In genomic region chr12:64030155-64030554, GRCh38 we compare ENCODE assay signal across 17 cellular contexts.
DNase-seq lines count a peak whose midpoint lies in the region; ATAC-seq and TF ChIP-seq lines count a peak whose summit lies in the region.
"Had no signal": no experiment of that assay in that cellular context is flagged by ENCODE, and none has a peak within 500 bp of the region (broad histone marks: within the 10 kb centered on the region; RNA-seq: fewer than 3 reads in every experiment).

No MANE protein-coding gene starts in this region.

- H3K9ac ChIP-seq in SK-N-SH = no peak overlapping the region
- H3K9ac ChIP-seq: BLaER1 treated with 17β-estradiol and CSF1 and Interleukin-3, amounts not matched to agents 10 nM and 100 nM had no signal

- H2AFZ ChIP-seq in SK-N-SH (ENCODE audit: low read depth) = no peak overlapping the region
- H2AFZ ChIP-seq: GM23338 had no signal

- TF ChIP-seq EP300 in SK-N-SH (IDR thresholded peaks at IDR 0.05; ENCODE audit: borderline replicate concordance in 1 of 2, low read depth in 1 of 2, low read length in 1 of 2) = no peak

- no peaks in the 10 kb centered on the region for H3K9me2 ChIP-seq in SK-N-SH

- ATAC-seq in SK-N-SH treated with all-trans-retinoic acid at 6 μM for 48 hours (no peak), HG03469 (IDR thresholded peaks at IDR 0.05; ENCODE audit: unreplicated experiment) (no peak)
- ATAC-seq: GM12878, GM23338 had no signal

- H3K36me3 ChIP-seq in SK-N-SH (replicated peaks in 1 of 2; ENCODE audit: control insufficient read depth in 1 of 2, insufficient read depth in 2 of 2, low read length in 1 of 2) (peaks cover 2 to 4% of the 10 kb centered on the region in 2 experiments), BE2C (no peaks in the 10 kb centered on the region; the same call in 1 of the 2 replicates)

- H3K27me3 ChIP-seq in SK-N-SH (ENCODE audit: insufficient read depth) (no peaks in the 10 kb centered on the region), BE2C (no peaks in the 10 kb centered on the region)
- H3K27me3 ChIP-seq: BLaER1 treated with 17β-estradiol and CSF1 and Interleukin-3, amounts not matched to agents 10 nM and 100 nM had no signal

- TF ChIP-seq CTCF in SK-N-SH (IDR thresholded peaks at IDR 0.05) = no peak
- no peak for TF ChIP-seq CTCF in BE2C (IDR thresholded peaks at IDR 0.05; ENCODE audit: low read depth, low read length)

- no peak overlapping the region for H3K27ac ChIP-seq in SK-N-SH (ENCODE audit: low read depth in 2 of 2, low read length in 1 of 2)
- H3K27ac ChIP-seq: 22Rv1; BLaER1 treated with 17β-estradiol and CSF1 and Interleukin-3, amounts not matched to agents 10 nM and 100 nM had no signal

- POLR2A ChIA-PET in SK-N-SH (lab: Yijun Ruan, JAX) = no interaction called here

- no peak for TF ChIP-seq RAD21 in SK-N-SH (IDR thresholded peaks at IDR 0.05; ENCODE audit: low read length)

- CTCF ChIA-PET in SK-N-SH (lab: Yijun Ruan, JAX) = no interaction called here

- no peaks in the 10 kb centered on the region for H3K79me2 ChIP-seq in SK-N-SH (ENCODE audit: insufficient read depth)

- DNase-seq in SK-N-SH (no peak), amniotic epithelial cell (ENCODE audit: low read depth) (peak; percentile 17), iris pigment epithelial cell (ENCODE audit: low read depth) (peak; percentile 59), BE2C (no peak), medulla oblongata (ENCODE audit: extremely low spot score) (no peak)
- DNase-seq in stimulated activated naive CD4-positive, alpha-beta T cell (lab: John Stamatoyannopoulos, UW) = no peak
- DNase-seq: AML-193; CD4-positive, CD25-positive, alpha-beta regulatory T cell; DMS53; H7; KBM-7 had no signal

- no peak overlapping the region for H3K4me2 ChIP-seq in SK-N-SH
- H3K4me2 ChIP-seq: BLaER1 treated with 17β-estradiol and CSF1 and Interleukin-3, amounts not matched to agents 10 nM and 100 nM; GM23338 had no signal

- H4K20me1 ChIP-seq in SK-N-SH (ENCODE audit: insufficient read depth) = no peaks in the 10 kb centered on the region
- H4K20me1 ChIP-seq: BLaER1 treated with 17β-estradiol and CSF1 and Interleukin-3, amounts not matched to agents 10 nM and 100 nM had no signal

- peaks cover 2 to 11% of the 10 kb centered on the region in 2 experiments for H3K4me1 ChIP-seq in SK-N-SH (ENCODE audit: control insufficient read depth in 1 of 2, insufficient read depth in 2 of 2, low read depth in 1 of 2, low read length in 1 of 2)
- H3K4me1 ChIP-seq in BE2C = no peaks in the 10 kb centered on the region; the same call in 1 of the 2 replicates
- H3K4me1 ChIP-seq: BLaER1 treated with 17β-estradiol and CSF1 and Interleukin-3, amounts not matched to agents 10 nM and 100 nM had no signal

- H3K4me3 ChIP-seq in SK-N-SH (ENCODE audit: low read depth in 2 of 2, low read length in 1 of 2) (no peak overlapping the region), BE2C (ENCODE audit: low read depth, low read length) (no peak overlapping the region)
- H3K4me3 ChIP-seq: BLaER1 treated with 17β-estradiol and CSF1 and Interleukin-3, amounts not matched to agents 10 nM and 100 nM; GM12878; GM23338 had no signal

- no peaks in the 10 kb centered on the region for H3K9me3 ChIP-seq in SK-N-SH
- H3K9me3 ChIP-seq in BE2C = no peaks in the 10 kb centered on the region

- H3F3A ChIP-seq in SK-N-SH (replicated peaks; ENCODE audit: insufficient read depth) = peaks cover 8% of the 10 kb centered on the region

TF ChIP-seq in SK-N-SH treated with all-trans-retinoic acid at 6 μM for 48 hours, 23 proteins besides CTCF, POLR2A, EP300 and RAD21:
- TF ChIP-seq BACH2 (CRISPR knock-in tag; IDR thresholded peaks at IDR 0.05; ENCODE audit: borderline replicate concordance) (no peak), ISL1 (CRISPR knock-in tag; IDR thresholded peaks at IDR 0.05) (no peak), ZC3H10 (CRISPR knock-in tag; IDR thresholded peaks at IDR 0.05) (peak; percentile 82), TOX (CRISPR knock-in tag; IDR thresholded peaks at IDR 0.05; ENCODE audit: borderline replicate concordance) (peak; percentile 69; the same call in 1 of the 2 replicates)

TF ChIP-seq in SK-N-SH, 30 proteins besides CTCF, POLR2A, EP300 and RAD21 (continues in another document):
- TF ChIP-seq FOXJ3 (CRISPR knock-in tag; IDR thresholded peaks at IDR 0.05) (no peak), YY1 (IDR thresholded peaks at IDR 0.05; ENCODE audit: low read depth) (no peak), POLR2AphosphoS5 (IDR thresholded peaks at IDR 0.05; ENCODE audit: low read depth, low read length) (no peak), IRF3 (IDR thresholded peaks at IDR 0.05; ENCODE audit: low read depth, low read length) (no peak), TCF12 (IDR thresholded peaks at IDR 0.05) (no peak), NRF1 (IDR thresholded peaks at IDR 0.05; ENCODE audit: low read depth, low read length) (no peak), ELF1 (IDR thresholded peaks at IDR 0.05) (no peak), MEF2A (IDR thresholded peaks at IDR 0.05; ENCODE audit: borderline replicate concordance, low read depth) (no peak), TEAD4 (IDR thresholded peaks at IDR 0.05; ENCODE audit: borderline replicate concordance, insufficient read depth) (no peak), REST (IDR thresholded peaks at IDR 0.05; ENCODE audit: low read depth, low read length) (no peak), ZBTB33 (IDR thresholded peaks at IDR 0.05; ENCODE audit: borderline replicate concordance, low read depth) (no peak), MAX (IDR thresholded peaks at IDR 0.05; ENCODE audit: low read depth) (no peak), USF2 (IDR thresholded peaks at IDR 0.05; ENCODE audit: borderline replicate concordance, low read depth, low read length) (no peak)

Comparison
In these comparisons a context has a peak if more than half of its experiments do, and no peak if none do; other contexts are left out.
1. DNase-seq: peak in amniotic epithelial cell (single experiment) and iris pigment epithelial cell (single experiment); none in SK-N-SH (single experiment), BE2C (single experiment), stimulated activated naive CD4-positive, alpha-beta T cell (0 of 6) and medulla oblongata (single experiment).